ENCODE assay signal across 11 cellular contexts in genomic region chr22:25368271-25368670, GRCh38.
A peak's percentile ranks its signal among the peaks of the same experiment; 100 is the strongest.
DNase-seq lines count a peak whose midpoint lies in the region; ATAC-seq, FAIRE-seq and TF ChIP-seq lines count a peak whose summit lies in the region.
"Had no signal": no experiment of that assay in that cellular context is flagged by ENCODE, and none has a peak within 500 bp of the region (broad histone marks: within the 10 kb centered on the region; RNA-seq: fewer than 3 reads in every experiment).

No MANE protein-coding gene starts in this region.

- H3K9me3 Mint-ChIP-seq in activated naive CD8-positive, alpha-beta T cell treated with anti-CD3 and anti-CD28 coated beads, Interleukin-2, amount 50 U/mL, for 24 hours, result no peaks in the 10 kb centered on the region

- no peak overlapping the region for H3K27ac ChIP-seq in adrenal gland
- H3K27ac ChIP-seq in kidney (ENCODE audit: low read depth in 2 of 2, low read length in 2 of 2), result no peak overlapping the region
- H3K27ac ChIP-seq in MM.1S (ENCODE audit: low read length), result no peak overlapping the region
- H3K27ac ChIP-seq: PC-9 had no signal

- WGBS in adrenal gland, 4 donors, result 30 to 43% (median 34%) methylated on average over 5 of the region's 5 CpGs

- no peaks in the 10 kb centered on the region for H4K20me1 ChIP-seq in MM.1S (ENCODE audit: insufficient read depth, low read length)

- no peaks in the 10 kb centered on the region for H3K27me3 Mint-ChIP-seq in activated naive CD8-positive, alpha-beta T cell treated with anti-CD3 and anti-CD28 coated beads, Interleukin-2, amount 50 U/mL, for 24 hours

- no peak overlapping the region for H2AFZ ChIP-seq in MM.1S (ENCODE audit: low read length)
- H2AFZ ChIP-seq: PC-9 had no signal

- no peak for TF ChIP-seq POLR2A in adrenal gland (IDR thresholded peaks at IDR 0.05)

- H3K36me3 ChIP-seq in adrenal gland (replicated peaks in 1 of 2) (no peaks in the 10 kb centered on the region), kidney (ENCODE audit: control insufficient read depth in 1 of 2, insufficient read depth in 2 of 2, low read length in 2 of 2) (peaks cover 0 to 4% of the 10 kb centered on the region in 2 donors), MM.1S (replicated peaks; ENCODE audit: insufficient read depth, low read length) (no peaks in the 10 kb centered on the region)

- intact Hi-C loops in adrenal gland (cut with DNase I) (loop anchor here in 1 of 2 donors (5.0 to 10.0 kb wide), 2 partner anchors 34 to 77 kb away; no protein-coding TSS in a partner anchor), kidney (cut with DNase I) (no loop called here)

- no peaks in the 10 kb centered on the region for H3F3A ChIP-seq in MM.1S (ENCODE audit: insufficient read depth, low read length)

- no peaks in the 10 kb centered on the region for H3K4me1 Mint-ChIP-seq in activated naive CD8-positive, alpha-beta T cell treated with anti-CD3 and anti-CD28 coated beads, Interleukin-2, amount 50 U/mL, for 24 hours

- H3K9me3 ChIP-seq in adrenal gland (replicated peaks in 1 of 3) (no peaks in the 10 kb centered on the region), kidney (ENCODE audit: control insufficient read depth in 1 of 2, low read length in 2 of 2) (no peaks in the 10 kb centered on the region), MM.1S (replicated peaks; ENCODE audit: insufficient read depth, low read length) (no peaks in the 10 kb centered on the region)

- H3K4me3 ChIP-seq in HFF-Myc (replicated peaks; ENCODE audit: low read depth, low read length) (no peak overlapping the region), adrenal gland (no peak overlapping the region), kidney (ENCODE audit: low read length in 2 of 2) (no peak overlapping the region), MM.1S (ENCODE audit: low read length) (no peak overlapping the region)
- H3K4me3 ChIP-seq: PC-9 had no signal

- H3K9me2 ChIP-seq in MM.1S (replicated peaks; ENCODE audit: insufficient read depth, low read length), result no peaks in the 10 kb centered on the region

- FAIRE-seq in kidney (lab: Jason Lieb, UNC), result no peak

- H3K79me2 ChIP-seq in MM.1S (ENCODE audit: low read length), result no peaks in the 10 kb centered on the region

- ATAC-seq in activated naive CD8-positive, alpha-beta T cell treated with anti-CD3 and anti-CD28 coated beads, Interleukin-2, amount 50 U/mL, for 24 hours, result no peak

- no peak overlapping the region for H3K9ac ChIP-seq in kidney (ENCODE audit: low read length in 2 of 2)
- no peak overlapping the region for H3K9ac ChIP-seq in MM.1S (ENCODE audit: low read length)

- DNase-seq in AG09319 (ENCODE audit: extremely low read depth, low read depth) (peak; percentile 12), HFF-Myc (ENCODE audit: extremely low read depth, low read depth) (peak; percentile 78), adrenal gland (peak; percentile 47 to 77 (median 63)), kidney (peak; percentile 72), germinal center (ENCODE audit: low spot score) (no peak), MM.1S (no peak)
- no peak for DNase-seq in activated naive CD8-positive, alpha-beta T cell treated with anti-CD3 and anti-CD28 coated beads, Interleukin-2, amount 50 U/mL, for 24 hours
- DNase-seq in stimulated activated CD4-positive, alpha-beta T cell treated with anti-CD3 and anti-CD28 coated beads, Interleukin-2, amount 100 ng/mL, for 24 hours, result no peak
- DNase-seq: activated CD4-positive, alpha-beta T cell treated with anti-CD3 and anti-CD28 coated beads, Interleukin-2, amount 50 U/mL, for 48 hours; cerebellar nuclear complex had no signal

- TF ChIP-seq CTCF in AG09319 (IDR thresholded peaks at IDR 0.05; ENCODE audit: low read depth, low read length) (no peak), HFF-Myc (IDR thresholded peaks at IDR 0.05; ENCODE audit: low read depth, low read length, missing control alignments) (no peak), adrenal gland (IDR thresholded peaks at IDR 0.05) (no peak), kidney (IDR thresholded peaks at IDR 0.05; ENCODE audit: borderline replicate concordance, extremely low read depth, insufficient read depth) (no peak), MM.1S (IDR thresholded peaks at IDR 0.05; ENCODE audit: low read length) (no peak)

- H3K4me1 ChIP-seq in adrenal gland (replicated peaks in 1 of 2) (peaks cover 0 to 18% of the 10 kb centered on the region in 2 donors), kidney (ENCODE audit: control insufficient read depth in 1 of 2, insufficient read depth in 1 of 2, low read depth in 1 of 2, low read length in 2 of 2) (peaks cover 2 to 14% of the 10 kb centered on the region in 2 donors), MM.1S (ENCODE audit: low read length) (no peaks in the 10 kb centered on the region)

- peaks cover 12% of the 10 kb centered on the region for H3K36me3 Mint-ChIP-seq in activated naive CD8-positive, alpha-beta T cell treated with anti-CD3 and anti-CD28 coated beads, Interleukin-2, amount 50 U/mL, for 24 hours (ENCODE audit: low read depth)

- no peak overlapping the region for H3K27ac Mint-ChIP-seq in activated naive CD8-positive, alpha-beta T cell treated with anti-CD3 and anti-CD28 coated beads, Interleukin-2, amount 50 U/mL, for 24 hours

- no peak overlapping the region for H3K4me2 ChIP-seq in MM.1S (ENCODE audit: low read depth, low read length)
- H3K4me2 ChIP-seq: PC-9 had no signal

- H3K27me3 ChIP-seq in adrenal gland (no peaks in the 10 kb centered on the region), MM.1S (replicated peaks; ENCODE audit: insufficient read depth, low read length) (peaks cover 14% of the 10 kb centered on the region; the same call in 1 of the 2 replicates)

- H3K4me3 Mint-ChIP-seq in activated naive CD8-positive, alpha-beta T cell treated with anti-CD3 and anti-CD28 coated beads, Interleukin-2, amount 50 U/mL, for 24 hours, result no peak overlapping the region

Comparison
In these comparisons a context has a peak if more than half of its experiments do, and no peak if none do; other contexts are left out.
1. DNase-seq: peak in AG09319 (single experiment), HFF-Myc (single experiment), adrenal gland (7 of 7) and kidney (single experiment); none in activated naive CD8-positive, alpha-beta T cell treated with anti-CD3 and anti-CD28 coated beads, Interleukin-2, amount 50 U/mL, for 24 hours (single experiment), germinal center (single experiment), MM.1S (single experiment) and stimulated activated CD4-positive, alpha-beta T cell treated with anti-CD3 and anti-CD28 coated beads, Interleukin-2, amount 100 ng/mL, for 24 hours (0 of 2).